ENCODE assay signal across 8 cellular contexts in genomic region chr14:53295985-53296582, GRCh38.
DNase-seq lines count a peak whose midpoint lies in the region; ATAC-seq and TF ChIP-seq lines count a peak whose summit lies in the region.

No MANE protein-coding gene starts in this region.

- no peaks in the 10 kb centered on the region for H3K9me2 ChIP-seq in Loucy (replicated peaks; ENCODE audit: low read depth, low read length)

- H3K27me3 ChIP-seq in Loucy (ENCODE audit: insufficient read depth, low read length, poor library complexity, severe bottlenecking) (no peaks in the 10 kb centered on the region), thyroid gland (no peaks in the 10 kb centered on the region)

- TF ChIP-seq CTCF in Loucy (conservative IDR thresholded peaks at IDR 0.05; ENCODE audit: low read length) (peak; percentile 80), thyroid gland (IDR thresholded peaks at IDR 0.05) (peak; percentile 24 to 79 (median 68))

- no peak overlapping the region for H3K4me3 ChIP-seq in Loucy (ENCODE audit: low read length, poor library complexity, severe bottlenecking)
- H3K4me3 ChIP-seq in thyroid gland (replicated peaks in 1 of 3), result no peak overlapping the region

- no peaks in the 10 kb centered on the region for H4K20me1 ChIP-seq in Loucy (ENCODE audit: insufficient read depth, low read length, poor library complexity, severe bottlenecking)

- H3K79me2 ChIP-seq in Loucy (ENCODE audit: insufficient read depth, low read length), result no peaks in the 10 kb centered on the region

- H3K27ac ChIP-seq in thyroid gland, result no peak overlapping the region

- H3K36me3 ChIP-seq in Loucy (ENCODE audit: insufficient read depth, low read length), result no peaks in the 10 kb centered on the region
- H3K36me3 ChIP-seq in thyroid gland, result no peaks in the 10 kb centered on the region

- H3K4me2 ChIP-seq in Loucy (ENCODE audit: low read depth, low read length, poor library complexity, severe bottlenecking), result no peak overlapping the region

- no peaks in the 10 kb centered on the region for H3K4me1 ChIP-seq in Loucy (ENCODE audit: insufficient read depth, low read length, poor library complexity, severe bottlenecking)
- peaks cover 0 to 7% of the 10 kb centered on the region in 2 donors for H3K4me1 ChIP-seq in thyroid gland

- peak; percentile 13 for DNase-seq in stimulated activated CD4-positive, alpha-beta T cell treated with anti-CD3 and anti-CD28 coated beads, Interleukin-15, amount 100 ng/mL, for 24 hours
- no peak for DNase-seq in stimulated activated CD4-positive, alpha-beta T cell treated with anti-CD3 and anti-CD28 coated beads, Interleukin-4, amount 100 ng/mL, for 1 hour
- peak; percentile 13 for DNase-seq in activated gamma-delta T cell treated with anti-CD3 and anti-CD28 coated beads, Interleukin-2, amount 50 U/mL, for 16 hours (ENCODE audit: low read depth)
- DNase-seq in iPS-NIHi7 (ENCODE audit: extremely low spot score), result peak; percentile 45
- DNase-seq in thyroid gland, result no peak
- no peak for DNase-seq in COR-L47 (lab: John Stamatoyannopoulos, UW)

- intact Hi-C loops in thyroid gland (cut with DNase I), result no loop called here

- TF ChIP-seq POLR2A in thyroid gland (IDR thresholded peaks at IDR 0.05), result no peak

- H3F3A ChIP-seq in Loucy (ENCODE audit: low read depth), result no peaks in the 10 kb centered on the region

- 44 to 49% methylated on average over 9 of the region's 9 CpGs for WGBS in thyroid gland, 2 donors

- H3K9me3 ChIP-seq in Loucy (ENCODE audit: insufficient read depth, low read depth, low read length), result no peaks in the 10 kb centered on the region
- no peaks in the 10 kb centered on the region for H3K9me3 ChIP-seq in thyroid gland

- H2AFZ ChIP-seq in Loucy (ENCODE audit: low read length), result no peak overlapping the region

- H3K9ac ChIP-seq in Loucy (ENCODE audit: low read depth, low read length, poor library complexity, severe bottlenecking), result no peak overlapping the region

- ATAC-seq in HG03469 (IDR thresholded peaks at IDR 0.05; ENCODE audit: unreplicated experiment), result no peak

Comparison
In these comparisons a context has a peak if more than half of its experiments do, and no peak if none do; other contexts are left out.
1. DNase-seq: peak in stimulated activated CD4-positive, alpha-beta T cell treated with anti-CD3 and anti-CD28 coated beads, Interleukin-15, amount 100 ng/mL, for 24 hours (single experiment), activated gamma-delta T cell treated with anti-CD3 and anti-CD28 coated beads, Interleukin-2, amount 50 U/mL, for 16 hours (single experiment) and iPS-NIHi7 (single experiment); none in stimulated activated CD4-positive, alpha-beta T cell treated with anti-CD3 and anti-CD28 coated beads, Interleukin-4, amount 100 ng/mL, for 1 hour (single experiment), thyroid gland (0 of 2) and COR-L47 (single experiment).